In the genomic region with DNA sequence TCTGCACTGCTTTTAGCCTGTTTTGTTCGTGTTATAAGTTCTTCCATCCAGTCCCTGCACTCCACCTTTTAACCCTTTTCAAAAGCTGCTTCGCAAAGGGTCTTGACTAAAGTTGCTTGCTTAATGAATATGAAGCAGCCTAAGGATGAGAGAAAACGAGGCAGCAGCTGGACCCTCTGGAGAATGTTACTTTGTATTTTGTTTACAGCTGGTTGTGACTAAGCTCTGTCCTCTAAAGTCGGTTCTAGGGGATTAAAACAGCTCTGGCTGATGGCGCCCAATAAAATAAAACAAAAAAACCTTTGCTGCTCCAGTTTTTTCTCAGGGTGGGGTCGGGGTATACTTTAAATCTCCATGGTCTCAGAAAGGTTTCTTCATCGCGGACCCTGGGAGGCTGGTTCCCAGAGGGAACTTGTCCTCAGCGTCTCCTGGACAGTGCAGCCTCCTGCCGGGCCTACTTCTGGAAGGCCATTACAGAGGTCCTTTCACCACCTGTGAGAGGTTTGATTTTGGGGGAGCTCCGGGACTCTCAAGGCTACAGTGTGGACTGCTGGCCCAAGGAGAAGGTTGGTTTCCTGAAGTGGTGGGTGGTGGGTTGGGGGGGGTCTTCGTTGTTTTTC, we compare ENCODE assay signal across 1 cellular context.
TF ChIP-seq lines count a peak whose summit lies in the region.

No MANE protein-coding gene starts in this region.

TF ChIP-seq in GM23338, 12 proteins besides CTCF, POLR2A, EP300 and RAD21 (continued from another document):
- TF ChIP-seq EZH2 (IDR thresholded peaks at IDR 0.05; ENCODE audit: low read depth, unreplicated experiment) (no peak), CREB1 (CRISPR knock-in tag; IDR thresholded peaks at IDR 0.05; ENCODE audit: low read depth) (no peak)
